ENCODE assay signal across 8 cellular contexts in genomic region chr18:68714707-68715496, GRCh38. TPM values are rescaled to one million over a fixed set of nuclear protein-coding genes. Genes with fewer than 3 reads are reported as not detected.
DNase-seq lines count a peak whose midpoint lies in the region; ATAC-seq and TF ChIP-seq lines count a peak whose summit lies in the region.

Gene TMX3, minus strand, starts transcription at chr18:68715108. Its CDS starts 127 bp downstream, at chr18:68714981.

- 0% methylated on average over 26 of the region's 71 CpGs for WGBS in SK-N-SH (ENCODE audit: low lambda C conversion rate)

- no peaks in the 10 kb centered on the region for H3K9me2 ChIP-seq in SK-N-SH

- H3K79me2 ChIP-seq in SK-N-SH (ENCODE audit: insufficient read depth), result peaks cover 51% of the 10 kb centered on the region

- DNase-seq in GM04504 (ENCODE audit: low read depth) (peak; percentile 78), NCI-H1048 (lab: John Stamatoyannopoulos, UW) (peak; percentile 95), SK-N-SH (peak; percentile 98), globus pallidus (ENCODE audit: low spot score) (peak; percentile 88), occipital lobe (lab: John Stamatoyannopoulos, UW) (peak; percentile 84)
- peak; percentile 94 for DNase-seq in activated naive CD4-positive, alpha-beta T cell treated with anti-CD3 and anti-CD28 coated beads, Interleukin-2, amount 50 U/mL, for 16 hours

- POLR2A ChIA-PET in SK-N-SH (lab: Yijun Ruan, JAX), result no interaction called here

- CTCF ChIA-PET in SK-N-SH (lab: Yijun Ruan, JAX), result interaction anchor here (0.7 kb wide), 1 partner anchor 1177 kb away, joined by 3 read pairs; no protein-coding TSS in a partner anchor

- no peak for TF ChIP-seq RAD21 in SK-N-SH (IDR thresholded peaks at IDR 0.05; ENCODE audit: low read length)

- peak within 1 kb of the TSS; percentile 88 for H3K9ac ChIP-seq in SK-N-SH

- peaks cover 4% of the 10 kb centered on the region for H3F3A ChIP-seq in SK-N-SH (replicated peaks; ENCODE audit: insufficient read depth)

- peak; percentile 97 for ATAC-seq in HG02571 (IDR thresholded peaks at IDR 0.05; ENCODE audit: unreplicated experiment)

- H3K4me3 ChIP-seq in SK-N-SH (ENCODE audit: low read depth in 2 of 2, low read length in 1 of 2), result peak within 1 kb of the TSS; percentile 81 to 96

- H3K27ac ChIP-seq in SK-N-SH (ENCODE audit: low read depth in 2 of 2, low read length in 1 of 2), result peak within 1 kb of the TSS; percentile 76 to 80
- no peak within 1 kb of the TSS for H3K27ac ChIP-seq in temporal lobe (ENCODE audit: low read depth, low read length)

- H2AFZ ChIP-seq in SK-N-SH (ENCODE audit: low read depth), result peak within 1 kb of the TSS; percentile 90

- peaks cover 32 to 45% of the 10 kb centered on the region in 2 experiments for H3K36me3 ChIP-seq in SK-N-SH (replicated peaks in 1 of 2; ENCODE audit: control insufficient read depth in 1 of 2, insufficient read depth in 2 of 2, low read length in 1 of 2)

- peaks cover 4 to 8% of the 10 kb centered on the region in 2 experiments; a peak in 2 of 4 replicates for H3K4me1 ChIP-seq in SK-N-SH (ENCODE audit: control insufficient read depth in 1 of 2, insufficient read depth in 2 of 2, low read depth in 1 of 2, low read length in 1 of 2)

- no peak for TF ChIP-seq CTCF in SK-N-SH (IDR thresholded peaks at IDR 0.05)

- H3K27me3 ChIP-seq in SK-N-SH (ENCODE audit: insufficient read depth), result no peaks in the 10 kb centered on the region

- H3K9me3 ChIP-seq in SK-N-SH, result no peaks in the 10 kb centered on the region

- peak within 1 kb of the TSS; percentile 92 for H3K4me2 ChIP-seq in SK-N-SH

- peaks cover 9% of the 10 kb centered on the region; the same call in 1 of the 2 replicates for H4K20me1 ChIP-seq in SK-N-SH (ENCODE audit: insufficient read depth)

- peak in 1 of 2 experiments; percentile 7; a peak in 1 of 4 replicates for TF ChIP-seq EP300 in SK-N-SH (IDR thresholded peaks at IDR 0.05; ENCODE audit: borderline replicate concordance in 1 of 2, low read depth in 1 of 2, low read length in 1 of 2)

TF ChIP-seq in SK-N-SH, 30 proteins besides CTCF, POLR2A, EP300 and RAD21:
- TF ChIP-seq RFX5 (IDR thresholded peaks at IDR 0.05; ENCODE audit: low read length) (no peak), TAF1 (IDR thresholded peaks at IDR 0.05; ENCODE audit: borderline replicate concordance, low read depth, low read length) (peak; percentile 58; the same call in 1 of the 2 replicates), CHD2 (IDR thresholded peaks at IDR 0.05; ENCODE audit: low read length, partially characterized antibody) (peak; percentile 57), ELF1 (IDR thresholded peaks at IDR 0.05) (peak; percentile 60), POLR2AphosphoS5 (IDR thresholded peaks at IDR 0.05; ENCODE audit: low read depth, low read length) (peak; percentile 71; the same call in 1 of the 2 replicates), NRF1 (IDR thresholded peaks at IDR 0.05; ENCODE audit: low read depth, low read length) (peak; percentile 96), IRF3 (IDR thresholded peaks at IDR 0.05; ENCODE audit: low read depth, low read length) (no peak), GABPA (IDR thresholded peaks at IDR 0.05; ENCODE audit: low read depth) (peak; percentile 86), NFIC (IDR thresholded peaks at IDR 0.05; ENCODE audit: borderline replicate concordance) (no peak), FOXJ3 (CRISPR knock-in tag; IDR thresholded peaks at IDR 0.05) (0 out of 2 replicates have a peak, but pooled peaks have one; percentile 29), MXI1 (IDR thresholded peaks at IDR 0.05; ENCODE audit: low read depth, low read length) (peak; percentile 87), MAX (IDR thresholded peaks at IDR 0.05; ENCODE audit: low read depth) (peak; percentile 92)

RNA-seq across cellular contexts. Expression of gene TMX3, which starts in this region (rescaled TPM):
- 23.3 and 33.5 TPM in 2 replicates for polyA plus RNA-seq in SK-N-SH (2012; rRNA removed)
- 28.7 and 30.2 TPM in 2 replicates for polyA plus RNA-seq in SK-N-SH (2012; cell fraction: cytosol; rRNA removed)
- polyA plus RNA-seq in SK-N-SH (2012; cell fraction: nucleus; rRNA removed), result 25.5 and 74.7 TPM in 2 replicates
- 84.7 TPM for total RNA-seq in occipital lobe
- total RNA-seq in temporal lobe, result 49.2 TPM
